Comparison of ENCODE assay signal across 11 cellular contexts in the genomic region with DNA sequence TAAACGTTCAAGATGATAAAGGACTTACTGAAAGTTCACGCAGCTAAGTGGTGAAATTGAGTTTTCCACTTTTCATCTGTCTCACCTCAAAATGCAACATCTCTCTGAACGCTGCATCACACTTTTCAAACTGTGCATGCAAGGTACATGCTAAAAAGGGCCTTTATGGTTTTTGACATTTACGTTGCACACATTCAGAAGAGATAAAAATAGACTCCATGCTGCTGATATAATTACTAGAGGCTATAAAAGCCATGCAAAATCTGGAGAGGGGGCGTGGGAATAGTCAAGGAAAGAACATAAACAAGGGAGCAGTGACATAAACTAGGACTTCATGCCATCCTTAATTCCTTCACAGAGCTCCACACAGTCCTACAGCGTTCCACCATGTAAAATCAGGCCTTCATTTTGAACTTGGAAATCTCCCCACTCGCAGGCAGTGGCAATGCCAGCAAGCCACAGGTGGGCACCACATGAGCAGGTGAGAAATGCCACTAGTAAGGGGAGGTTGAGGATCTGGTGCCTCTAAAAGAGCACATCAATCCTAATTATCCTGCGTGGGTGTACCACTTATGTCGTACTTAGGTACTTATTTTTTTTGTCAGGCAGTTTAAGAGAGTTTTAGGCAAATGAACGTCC.
A peak's percentile ranks its signal among the peaks of the same experiment; 100 is the strongest.
DNase-seq lines count a peak whose midpoint lies in the region; ATAC-seq and TF ChIP-seq lines count a peak whose summit lies in the region.
"Had no signal": no experiment of that assay in that cellular context is flagged by ENCODE, and none has a peak within 500 bp of the region (broad histone marks: within the 10 kb centered on the region; RNA-seq: fewer than 3 reads in every experiment).

No MANE protein-coding gene starts in this region.

- H3K4me3 Mint-ChIP-seq in T-helper 17 cell = peak overlapping the region; percentile 58
- peak overlapping the region; percentile 40 to 78 (median 67) for H3K4me3 Mint-ChIP-seq in immature natural killer cell
- H3K4me3 Mint-ChIP-seq: activated naive CD8-positive, alpha-beta T cell treated with anti-CD3 and anti-CD28 coated beads, Interleukin-2, amount 10 ng/mL, durations not matched to agents 7 days and 5 days had no signal

- H3K4me3 ChIP-seq in suprapubic skin = no peak overlapping the region
- no peak overlapping the region for H3K4me3 ChIP-seq in MM.1S (ENCODE audit: low read length)

- no peak overlapping the region for H2AFZ ChIP-seq in MM.1S (ENCODE audit: low read length)

- H3K36me3 ChIP-seq in suprapubic skin (no peaks in the 10 kb centered on the region), MM.1S (replicated peaks; ENCODE audit: insufficient read depth, low read length) (no peaks in the 10 kb centered on the region)

- H3K9me3 Mint-ChIP-seq in immature natural killer cell = no peaks in the 10 kb centered on the region
- H3K9me3 Mint-ChIP-seq: activated naive CD8-positive, alpha-beta T cell treated with anti-CD3 and anti-CD28 coated beads, Interleukin-2, amount 10 ng/mL, durations not matched to agents 7 days and 5 days had no signal

- H3K36me3 Mint-ChIP-seq in T-helper 17 cell (ENCODE audit: low read depth) = no peaks in the 10 kb centered on the region
- peaks cover 8 to 9% (median 8%) of the 10 kb centered on the region in 3 donors for H3K36me3 Mint-ChIP-seq in immature natural killer cell
- H3K36me3 Mint-ChIP-seq: activated naive CD8-positive, alpha-beta T cell treated with anti-CD3 and anti-CD28 coated beads, Interleukin-2, amount 10 ng/mL, durations not matched to agents 7 days and 5 days had no signal

- H3K4me1 Mint-ChIP-seq in T-helper 17 cell (peaks cover 8% of the 10 kb centered on the region), immature natural killer cell (peaks cover 93 to 97% of the 10 kb centered on the region in 2 donors)

- no peaks in the 10 kb centered on the region for H3K27me3 ChIP-seq in suprapubic skin
- no peaks in the 10 kb centered on the region for H3K27me3 ChIP-seq in MM.1S (replicated peaks; ENCODE audit: insufficient read depth, low read length)

- H3K9ac ChIP-seq in MM.1S (ENCODE audit: low read length) = no peak overlapping the region

- H3K79me2 ChIP-seq in MM.1S (ENCODE audit: low read length) = no peaks in the 10 kb centered on the region

- no peaks in the 10 kb centered on the region for H3K9me3 ChIP-seq in T-helper 17 cell (ENCODE audit: control insufficient read depth, low read length, poor library complexity, severe bottlenecking)
- no peaks in the 10 kb centered on the region for H3K9me3 ChIP-seq in suprapubic skin
- H3K9me3 ChIP-seq in MM.1S (replicated peaks; ENCODE audit: insufficient read depth, low read length) = no peaks in the 10 kb centered on the region

- no peaks in the 10 kb centered on the region for H3F3A ChIP-seq in MM.1S (ENCODE audit: insufficient read depth, low read length)

- H3K27ac ChIP-seq in suprapubic skin = peak overlapping the region; percentile 55
- H3K27ac ChIP-seq in MM.1S (ENCODE audit: low read length) = no peak overlapping the region

- H3K27me3 Mint-ChIP-seq in T-helper 17 cell (peaks cover 8% of the 10 kb centered on the region), immature natural killer cell (ENCODE audit: low read depth in 3 of 3) (peaks cover 0 to 14% (median 3%) of the 10 kb centered on the region in 3 donors)

- H4K20me1 ChIP-seq in MM.1S (ENCODE audit: insufficient read depth, low read length) = no peaks in the 10 kb centered on the region

- no peak for TF ChIP-seq POLR2A in suprapubic skin (IDR thresholded peaks at IDR 0.05)

- no peak for TF ChIP-seq EP300 in suprapubic skin (IDR thresholded peaks at IDR 0.05)

- H3K9me2 ChIP-seq in MM.1S (replicated peaks; ENCODE audit: insufficient read depth, low read length) = no peaks in the 10 kb centered on the region

- 66% methylated on average over 10 of the region's 10 CpGs for WGBS in suprapubic skin

- no peak for TF ChIP-seq CTCF in suprapubic skin (IDR thresholded peaks at IDR 0.05)
- no peak for TF ChIP-seq CTCF in MM.1S (IDR thresholded peaks at IDR 0.05; ENCODE audit: low read length)

- no peak overlapping the region for H3K4me2 ChIP-seq in MM.1S (ENCODE audit: low read depth, low read length)

- ATAC-seq in GM21528 (IDR thresholded peaks at IDR 0.05; ENCODE audit: low FRiP score, unreplicated experiment) = peak; percentile 14
- peak; percentile 12 for ATAC-seq in T-helper 17 cell
- no peak for ATAC-seq in HG02840 (IDR thresholded peaks at IDR 0.05; ENCODE audit: low FRiP score, unreplicated experiment)

- DNase-seq in T-helper 17 cell (no peak), immature natural killer cell (no peak), suprapubic skin (ENCODE audit: low spot score in 2 of 2) (no peak), COR-L47 (lab: John Stamatoyannopoulos, UW) (no peak), MM.1S (no peak)
- DNase-seq: activated CD4-positive, alpha-beta T cell treated with anti-CD3 and anti-CD28 coated beads for 1 hour; activated naive CD8-positive, alpha-beta T cell treated with anti-CD3 and anti-CD28 coated beads, Interleukin-2, amount 10 ng/mL, durations not matched to agents 7 days and 5 days; NCI-H1417 treated with DMSO at 0.1 percent for 48 hours; retina had no signal

- no peak overlapping the region for H3K27ac Mint-ChIP-seq in T-helper 17 cell
- H3K27ac Mint-ChIP-seq in immature natural killer cell = peak overlapping the region in 5 of 6 donors; percentile 89 to 97 (median 93)
- H3K27ac Mint-ChIP-seq: activated naive CD8-positive, alpha-beta T cell treated with anti-CD3 and anti-CD28 coated beads, Interleukin-2, amount 10 ng/mL, durations not matched to agents 7 days and 5 days had no signal

- H3K4me1 ChIP-seq in suprapubic skin (peaks cover 31% of the 10 kb centered on the region), MM.1S (ENCODE audit: low read length) (no peaks in the 10 kb centered on the region)
